In genomic region chr13:97224544-97225324, GRCh38 we compare ENCODE assay signal across 8 cellular contexts. TPM values are rescaled to one million over a fixed set of nuclear protein-coding genes. Genes with fewer than 3 reads are reported as not detected.
DNase-seq lines count a peak whose midpoint lies in the region; ATAC-seq, FAIRE-seq and TF ChIP-seq lines count a peak whose summit lies in the region.

No MANE protein-coding gene starts in this region.

- H3K27me3 Mint-ChIP-seq in activated CD4-positive, alpha-beta T cell treated with anti-CD3 and anti-CD28 coated beads for 36 hours = no peaks in the 10 kb centered on the region

- peak overlapping the region; percentile 6 to 85; a peak in 3 of 4 replicates for H3K9ac ChIP-seq in K562 (ENCODE audit: insufficient read depth in 1 of 2, low read depth in 2 of 2, low read length in 2 of 2)

- no TSS peak for BruUV-seq in K562 (replicated peaks; lab: Mats Ljungman, UMichigan)

- no peak for TF ChIP-seq RAD21 in K562 (CRISPR knock-in tag; conservative IDR thresholded peaks at IDR 0.05 in 1 of 2, IDR thresholded peaks at IDR 0.05 in 1 of 2)

- no peaks in the 10 kb centered on the region for H3K9me3 Mint-ChIP-seq in activated CD4-positive, alpha-beta T cell treated with anti-CD3 and anti-CD28 coated beads for 36 hours (ENCODE audit: low read depth)

- intact Hi-C loops in activated CD4-positive, alpha-beta T cell treated with anti-CD3 and anti-CD28 coated beads for 36 hours (cut with DNase I, micrococcal nuclease) = loop anchor here (1.0 to 10.0 kb wide), 6 partner anchors 34 to 1350 kb away; partner anchors contain the start of gene STK24 (in 1 of the 2)
- intact Hi-C loops in K562 (cut with micrococcal nuclease) (loop anchor here (1.0 to 10.0 kb wide), 3 partner anchors 36 to 210 kb away; partner anchors contain the start of gene RAP2A), left lung (cut with DNase I) (loop anchor here in 1 of 2 donors (10.0 kb wide), 1 partner anchor 120 kb away; no protein-coding TSS in a partner anchor)

- peak; percentile 16 for ATAC-seq in activated CD4-positive, alpha-beta T cell treated with anti-CD3 and anti-CD28 coated beads for 36 hours
- no peak for ATAC-seq in K562
- peak; percentile 30 for ATAC-seq in left lung

- H4K20me1 ChIP-seq in K562 (replicated peaks; ENCODE audit: control insufficient read depth, insufficient read depth, low read length) = peaks cover 5% of the 10 kb centered on the region; the same call in 1 of the 2 replicates

- no peak for FAIRE-seq in K562 (lab: Jason Lieb, UNC)

- peaks cover 45% of the 10 kb centered on the region for H3K4me1 Mint-ChIP-seq in activated CD4-positive, alpha-beta T cell treated with anti-CD3 and anti-CD28 coated beads for 36 hours

- H3K4me3 ChIP-seq in K562 (peak overlapping the region; percentile 63), left lung (peak overlapping the region; percentile 53 to 54)

- peaks cover 1% of the 10 kb centered on the region for H3K36me3 Mint-ChIP-seq in activated CD4-positive, alpha-beta T cell treated with anti-CD3 and anti-CD28 coated beads for 36 hours (ENCODE audit: low read depth)

- H3K4me1 ChIP-seq in K562 (replicated peaks in 1 of 2; ENCODE audit: control insufficient read depth in 2 of 2, insufficient read depth in 2 of 2, low read length in 2 of 2) (peaks cover 0 to 36% of the 10 kb centered on the region in 2 experiments; a peak in 4 of 5 replicates), left lung (peaks cover 23 to 71% of the 10 kb centered on the region in 2 donors)

- H3K4me2 ChIP-seq in K562 (ENCODE audit: insufficient read depth, low read length) = peak overlapping the region; percentile 86

- TF ChIP-seq POLR2A in K562 (conservative IDR thresholded peaks at IDR 0.05) = no peak

- in situ Hi-C loops in K562 (cut with MboI) = no loop called here

- peak; percentile 46 for DNase-seq in activated CD4-positive, alpha-beta T cell treated with anti-CD3 and anti-CD28 coated beads for 36 hours
- no peak for DNase-seq in activated CD4-positive, alpha-beta T cell treated with anti-CD3 and anti-CD28 coated beads for 1 hour
- DNase-seq in NCI-H69 (lab: John Stamatoyannopoulos, UW) = peak; percentile 67
- DNase-seq in K562 (ENCODE audit: extremely low read depth in 1 of 4, low spot score in 3 of 4) = peak in 2 of 4 experiments; percentile 42
- no peak for DNase-seq in left lung
- DNase-seq in anterior cingulate cortex (lab: John Stamatoyannopoulos, UW) = no peak
- no peak for DNase-seq in hippocampal formation (lab: John Stamatoyannopoulos, UW)

- H3K27ac ChIP-seq in K562 (ENCODE audit: extremely low read depth, low read depth, low read length) (peak overlapping the region; percentile 81), left lung (peak overlapping the region; percentile 88 to 98), temporal lobe (ENCODE audit: low read depth, low read length) (peak overlapping the region; percentile 89)

- H3K27me3 ChIP-seq in K562 (ENCODE audit: control insufficient read depth in 2 of 2, insufficient read depth in 2 of 2, low read length in 2 of 2) (no peaks in the 10 kb centered on the region), left lung (no peaks in the 10 kb centered on the region)

- no peak for TF ChIP-seq CTCF in K562 (IDR thresholded peaks at IDR 0.05 in 2 of 3, conservative IDR thresholded peaks at IDR 0.05 in 1 of 3; ENCODE audit: insufficient read depth in 2 of 3, low read depth in 1 of 3, low read length in 3 of 3)
- no peak for TF ChIP-seq CTCF in left lung (IDR thresholded peaks at IDR 0.05)

- H3K9me3 ChIP-seq in K562 (replicated peaks; ENCODE audit: control insufficient read depth, insufficient read depth, low read depth, low read length) (no peaks in the 10 kb centered on the region), left lung (no peaks in the 10 kb centered on the region)

- TF ChIP-seq EP300 in K562 (IDR thresholded peaks at IDR 0.05; ENCODE audit: low read length) = no peak

- peaks cover 80% of the 10 kb centered on the region for H3K79me2 ChIP-seq in K562 (ENCODE audit: control insufficient read depth, insufficient read depth, low read length)

- no peak overlapping the region for H2AFZ ChIP-seq in K562 (ENCODE audit: low read depth, low read length)

- WGBS in K562 (ENCODE audit: insufficient coverage, low coverage, missing lambda C conversion rate) = 0% methylated on average over 5 of the region's 5 CpGs

- H3K36me3 ChIP-seq in K562 (ENCODE audit: control insufficient read depth, insufficient read depth, low read length) (no peaks in the 10 kb centered on the region; the same call in 2 of the 3 replicates), left lung (no peaks in the 10 kb centered on the region)

- CTCF ChIA-PET in activated CD4-positive, alpha-beta T cell treated with anti-CD3 and anti-CD28 coated beads for 36 hours (lab: Charles Lee) = interaction anchor here (0.8 to 4.5 kb wide), 12 partner anchors 10 to 206 kb away, joined by 3 to 29 read pairs (median 4); no protein-coding TSS in a partner anchor
- CTCF ChIA-PET in K562 (lab: Yijun Ruan, JAX; ENCODE audit: low intra/inter-chr PET ratio) = no interaction called here

- H3K4me3 Mint-ChIP-seq in activated CD4-positive, alpha-beta T cell treated with anti-CD3 and anti-CD28 coated beads for 36 hours = peak overlapping the region; percentile 80

- POLR2A ChIA-PET in activated CD4-positive, alpha-beta T cell treated with anti-CD3 and anti-CD28 coated beads for 36 hours (lab: Charles Lee) = interaction anchor here (1.0 kb wide), 1 partner anchor 9 kb away, joined by 3 read pairs; no protein-coding TSS in a partner anchor
- POLR2A ChIA-PET in K562 (lab: Yijun Ruan, JAX) = interaction anchor here (0.7 to 3.6 kb wide), 7 partner anchors 11 to 148 kb away, joined by 3 to 15 read pairs (median 4); no protein-coding TSS in a partner anchor

- peak overlapping the region; percentile 95 for H3K27ac Mint-ChIP-seq in activated CD4-positive, alpha-beta T cell treated with anti-CD3 and anti-CD28 coated beads for 36 hours

- no peaks in the 10 kb centered on the region for H3K9me1 ChIP-seq in K562 (ENCODE audit: control insufficient read depth, insufficient read depth, low read length)

RNA-seq across cellular contexts. Expression of gene MBNL2, which starts 2.6 kb away (rescaled TPM):
- 10 to 100 TPM; 16.7 to 24.5 TPM for total RNA-seq in activated CD4-positive, alpha-beta T cell treated with anti-CD3 and anti-CD28 coated beads for 36 hours
- 15.8 and 50.2 TPM in 2 replicates for total RNA-seq in K562 (2011; cell fraction: chromatin; rRNA removed; ENCODE audit: low replicate concordance)
- total RNA-seq in K562 (2011; cell fraction: nucleolus; rRNA removed) = 6.8 and 9.1 TPM in 2 replicates
- total RNA-seq in K562 (2011; cell fraction: nucleoplasm; rRNA removed) = 14.8 and 18.3 TPM in 2 replicates
- total RNA-seq in K562 (2014; rRNA removed) (13.8 and 14.1 TPM in 2 replicates), K562 (2014; rRNA removed; fragmentation: Illumina TruSeq; extraction: Trizol) (22.8 and 26.7 TPM in 2 replicates), K562 (2015; rRNA removed; fragmentation: Illumina TruSeq; extraction: Trizol) (6.3 and 7.5 TPM in 2 replicates), K562 (2021) (22.0 and 24.8 TPM in 2 replicates), left lung (10 to 100 TPM; 75.9 to 86.3 TPM), temporal lobe (19.2 TPM)
- polyA plus RNA-seq in K562 (2011; rRNA removed) (14.7 and 16.8 TPM in 2 replicates), K562 (2014; fragmentation: Illumina TruSeq; extraction: Trizol) (18.2 and 19.6 TPM in 2 replicates), K562 (2014; fragmentation: Nextera tagmentation; extraction: Ambion mirVana) (10 to 100 TPM in 1 of 2 experiments, 1 to 10 TPM in 1; 7.0 to 10.5 TPM), K562 (2014; rRNA removed) (9.1 and 11.7 TPM in 2 replicates)
- polyA plus RNA-seq in K562 (2011; cell fraction: cytosol; rRNA removed) = 8.7 and 16.4 TPM in 2 replicates
- polyA plus RNA-seq in K562 (2011; cell fraction: nucleus; rRNA removed) = 14.1 and 16.0 TPM in 2 replicates
- polyA plus RNA-seq in K562 (2012) = 7.2 and 20.6 TPM in 2 replicates
- polyA minus RNA-seq in K562 (2011; rRNA and poly(A)+ RNA removed) = 63.7 and 74.2 TPM in 2 replicates
- 18.5 and 23.4 TPM in 2 replicates for polyA minus RNA-seq in K562 (2011; cell fraction: cytosol; rRNA and poly(A)+ RNA removed)
- 16.4 and 39.1 TPM in 2 replicates for polyA minus RNA-seq in K562 (2011; cell fraction: nucleus; rRNA and poly(A)+ RNA removed)

Comparison
In these comparisons a context has a peak if more than half of its experiments do, and no peak if none do; other contexts are left out.
1. DNase-seq: peak in activated CD4-positive, alpha-beta T cell treated with anti-CD3 and anti-CD28 coated beads for 36 hours (single experiment) and NCI-H69 (single experiment); none in activated CD4-positive, alpha-beta T cell treated with anti-CD3 and anti-CD28 coated beads for 1 hour (single experiment), left lung (0 of 2), anterior cingulate cortex (0 of 58) and hippocampal formation (0 of 2).
2. Peak in every context shown above with its lines, with median percentiles within 50 percentile points of each other: H3K27ac ChIP-seq.